ENCODE assay signal across 8 cellular contexts in genomic region chr15:39624806-39625205, GRCh38. TPM values are rescaled to one million over a fixed set of nuclear protein-coding genes. Genes with fewer than 3 reads are reported as not detected.
DNase-seq lines count a peak whose midpoint lies in the region; ATAC-seq and TF ChIP-seq lines count a peak whose summit lies in the region.

No MANE protein-coding gene starts in this region.

- ATAC-seq in HG03097 (IDR thresholded peaks at IDR 0.05; ENCODE audit: low FRiP score, unreplicated experiment), result peak; percentile 34
- peak; percentile 77 for ATAC-seq in naive thymus-derived CD4-positive, alpha-beta T cell
- ATAC-seq in HG03045 (IDR thresholded peaks at IDR 0.05; ENCODE audit: unreplicated experiment), result no peak

- H3K9me3 Mint-ChIP-seq in naive thymus-derived CD4-positive, alpha-beta T cell, result peaks cover 0 to 20% (median 3%) of the 10 kb centered on the region in 11 donors

- CTCF ChIA-PET in naive thymus-derived CD4-positive, alpha-beta T cell (lab: Charles Lee), result no interaction called here

- no peaks in the 10 kb centered on the region for H3K36me3 ChIP-seq in naive thymus-derived CD4-positive, alpha-beta T cell (ENCODE audit: control insufficient read depth in 2 of 3, insufficient read depth in 3 of 3, low read length in 3 of 3)
- H3K36me3 ChIP-seq in tibial artery, result no peaks in the 10 kb centered on the region

- TF ChIP-seq CTCF in coronary artery (IDR thresholded peaks at IDR 0.05) (no peak), tibial artery (IDR thresholded peaks at IDR 0.05) (peak in 1 of 2 experiments; percentile 14)

- H3K4me3 Mint-ChIP-seq in naive thymus-derived CD4-positive, alpha-beta T cell, result peak overlapping the region in 2 of 10 donors; percentile 70 to 83

- H3K4me1 Mint-ChIP-seq in naive thymus-derived CD4-positive, alpha-beta T cell, result peaks cover 28 to 84% (median 33%) of the 10 kb centered on the region in 7 donors

- H3K27me3 Mint-ChIP-seq in naive thymus-derived CD4-positive, alpha-beta T cell, result peaks cover 0 to 3% (median under 1%) of the 10 kb centered on the region in 5 donors

- no peaks in the 10 kb centered on the region for H3K27me3 ChIP-seq in naive thymus-derived CD4-positive, alpha-beta T cell (ENCODE audit: control insufficient read depth in 2 of 2, insufficient read depth in 2 of 2, low read length in 2 of 2)
- no peaks in the 10 kb centered on the region for H3K27me3 ChIP-seq in tibial artery

- intact Hi-C loops in naive thymus-derived CD4-positive, alpha-beta T cell (cut with micrococcal nuclease), result loop anchor here in 1 of 2 donors (10.0 kb wide), 1 partner anchor 1060 kb away; the partner anchor contains the start of gene RASGRP1
- intact Hi-C loops in tibial artery (cut with DNase I; ENCODE audit: low total_unique reads), result no loop called here

- H3K9me3 ChIP-seq in naive thymus-derived CD4-positive, alpha-beta T cell (ENCODE audit: control insufficient read depth in 2 of 3, low read length in 3 of 3), result no peaks in the 10 kb centered on the region
- H3K9me3 ChIP-seq in tibial artery, result no peaks in the 10 kb centered on the region

- POLR2A ChIA-PET in naive thymus-derived CD4-positive, alpha-beta T cell (lab: Charles Lee), result interaction anchor here (0.5 kb wide), 1 partner anchor 158 kb away, joined by 3 read pairs; the partner anchor contains the start of gene FSIP1

- peaks cover 0 to 58% (median 1%) of the 10 kb centered on the region in 5 donors for H3K36me3 Mint-ChIP-seq in naive thymus-derived CD4-positive, alpha-beta T cell

- peak; percentile 88 for DNase-seq in AG20443 (ENCODE audit: low spot score)
- peak; percentile 31 for DNase-seq in activated CD4-positive, alpha-beta T cell treated with anti-CD3 and anti-CD28 coated beads for 1 hour
- DNase-seq in coronary artery (ENCODE audit: low spot score), result no peak
- DNase-seq in naive thymus-derived CD4-positive, alpha-beta T cell, result peak in 1 of 9 donors; percentile 63
- peak; percentile 73 to 82 for DNase-seq in tibial artery
- no peak for DNase-seq in occipital lobe (lab: John Stamatoyannopoulos, UW)

- peak overlapping the region in 6 of 9 donors; percentile 28 to 100 (median 78) for H3K27ac Mint-ChIP-seq in naive thymus-derived CD4-positive, alpha-beta T cell

- H3K4me3 ChIP-seq in coronary artery (no peak overlapping the region), tibial artery (no peak overlapping the region)
- no peak overlapping the region for H3K4me3 ChIP-seq in naive thymus-derived CD4-positive, alpha-beta T cell (ENCODE audit: low read length)

- H3K27ac ChIP-seq in coronary artery, result peak overlapping the region; percentile 65 to 84
- no peak overlapping the region for H3K27ac ChIP-seq in naive thymus-derived CD4-positive, alpha-beta T cell (ENCODE audit: low read depth, low read length)
- peak overlapping the region; percentile 54 to 58 for H3K27ac ChIP-seq in tibial artery

- H3K4me1 ChIP-seq in naive thymus-derived CD4-positive, alpha-beta T cell (ENCODE audit: control insufficient read depth in 2 of 2, insufficient read depth in 2 of 2, low read length in 2 of 2), result peaks cover 15 to 80% of the 10 kb centered on the region in 2 donors
- peaks cover 5 to 35% (median 17%) of the 10 kb centered on the region in 4 donors for H3K4me1 ChIP-seq in tibial artery

RNA-seq across cellular contexts. Expression of gene THBS1, which starts 43.9 kb away (rescaled TPM):
- 10 to 100 TPM in 2 of 5 experiments, 1 to 10 TPM in 3; 1.3 to 68.4 (median 8.5) TPM for total RNA-seq in naive thymus-derived CD4-positive, alpha-beta T cell
- not detected for polyA plus RNA-seq in naive thymus-derived CD4-positive, alpha-beta T cell
- 171 TPM for total RNA-seq in occipital lobe

Comparison
In these comparisons a context has a peak if more than half of its experiments do, and no peak if none do; other contexts are left out.
1. DNase-seq: peak in AG20443 (single experiment), activated CD4-positive, alpha-beta T cell treated with anti-CD3 and anti-CD28 coated beads for 1 hour (single experiment) and tibial artery (2 of 2); none in coronary artery (single experiment) and occipital lobe (single experiment).